Comparison of ENCODE assay signal across 18 cellular contexts in the genomic region with DNA sequence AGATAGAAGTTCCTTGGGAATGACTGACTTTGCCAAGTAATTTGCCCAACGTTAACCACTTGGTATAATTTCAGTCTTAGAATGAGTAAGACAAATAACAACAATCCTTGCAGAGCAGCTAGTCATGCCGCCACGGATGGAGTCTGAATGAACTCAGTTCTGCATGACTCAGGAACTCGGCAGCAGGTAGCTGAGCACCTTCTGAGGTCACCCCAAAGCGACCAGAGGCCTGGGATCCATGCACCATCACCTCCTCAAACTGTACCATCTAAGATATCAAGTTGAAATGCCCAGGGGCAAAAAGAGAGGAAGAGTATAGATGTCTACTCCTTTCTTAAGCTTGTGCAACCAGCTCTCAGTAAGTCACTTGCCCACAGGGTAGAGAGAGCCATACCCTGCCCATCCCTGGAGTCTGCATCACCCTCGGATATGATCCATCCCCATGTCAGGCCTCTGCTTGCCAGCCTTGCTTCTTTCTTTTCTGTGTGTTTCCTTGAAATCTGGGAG. TPM values are rescaled to one million over a fixed set of nuclear protein-coding genes. Genes with fewer than 3 reads are reported as not detected.
DNase-seq lines count a peak whose midpoint lies in the region; ATAC-seq, FAIRE-seq and TF ChIP-seq lines count a peak whose summit lies in the region.
"Had no signal": no experiment of that assay in that cellular context is flagged by ENCODE, and none has a peak within 500 bp of the region (broad histone marks: within the 10 kb centered on the region; RNA-seq: fewer than 3 reads in every experiment).

No MANE protein-coding gene starts in this region.

- in situ Hi-C loops in Caki2 (cut with HindIII; ENCODE audit: low pct_unique_long_range_greater_than_20kb, low sequenced_read_pairs): no loop called here

- H4K20me1 ChIP-seq in astrocyte (ENCODE audit: insufficient read depth, low read length): no peaks in the 10 kb centered on the region

- H3K27ac Mint-ChIP-seq in astrocyte (ENCODE audit: unreplicated experiment): no peak overlapping the region
- H3K27ac Mint-ChIP-seq in activated T-cell treated with anti-CD3 and anti-CD28 coated beads, Interleukin-2, amount 50 U/mL, for 72 hours: no peak overlapping the region
- H3K27ac Mint-ChIP-seq: GM23338; stimulated activated naive B cell treated with anti-CD40 and anti-IgM and Interleukin-4, amounts not matched to agents 10 μg/mL and 1 μg/mL and 100 μg/mL, for 72 hours had no signal

- peaks cover 10% of the 10 kb centered on the region for H3K9me3 Mint-ChIP-seq in astrocyte (ENCODE audit: unreplicated experiment)
- H3K9me3 Mint-ChIP-seq in activated T-cell treated with anti-CD3 and anti-CD28 coated beads, Interleukin-2, amount 50 U/mL, for 72 hours: peaks cover 10 to 14% of the 10 kb centered on the region in 2 donors
- H3K9me3 Mint-ChIP-seq: GM23338 had no signal

- H3K27me3 ChIP-seq in astrocyte (ENCODE audit: insufficient read depth, low read length) (no peaks in the 10 kb centered on the region), upper lobe of left lung (no peaks in the 10 kb centered on the region)
- H3K27me3 ChIP-seq: neutrophil had no signal

- no peak overlapping the region for H3K4me3 Mint-ChIP-seq in astrocyte (ENCODE audit: unreplicated experiment)
- no peak overlapping the region for H3K4me3 Mint-ChIP-seq in activated T-cell treated with anti-CD3 and anti-CD28 coated beads, Interleukin-2, amount 50 U/mL, for 72 hours
- H3K4me3 Mint-ChIP-seq: GM23338; stimulated activated naive B cell treated with anti-CD40 and anti-IgM and Interleukin-4, amounts not matched to agents 10 μg/mL and 1 μg/mL and 100 μg/mL, for 72 hours had no signal

- H3K36me3 ChIP-seq in astrocyte (ENCODE audit: insufficient read depth, low read length) (no peaks in the 10 kb centered on the region), upper lobe of left lung (no peaks in the 10 kb centered on the region)
- H3K36me3 ChIP-seq: neutrophil, WERI-Rb-1 had no signal

- FAIRE-seq in astrocyte (lab: Jason Lieb, UNC): no peak

- no peaks in the 10 kb centered on the region for H3K27me3 Mint-ChIP-seq in astrocyte (ENCODE audit: low read depth, unreplicated experiment)
- no peaks in the 10 kb centered on the region for H3K27me3 Mint-ChIP-seq in activated T-cell treated with anti-CD3 and anti-CD28 coated beads, Interleukin-2, amount 50 U/mL, for 72 hours (ENCODE audit: low read depth)

- no peaks in the 10 kb centered on the region for H3K79me2 ChIP-seq in astrocyte (ENCODE audit: insufficient read depth, low read length)

- peaks cover 11% of the 10 kb centered on the region for H3K4me1 Mint-ChIP-seq in astrocyte (ENCODE audit: low read depth, unreplicated experiment)
- H3K4me1 Mint-ChIP-seq in activated T-cell treated with anti-CD3 and anti-CD28 coated beads, Interleukin-2, amount 50 U/mL, for 72 hours (ENCODE audit: low read depth): no peaks in the 10 kb centered on the region
- H3K4me1 Mint-ChIP-seq: GM23338; stimulated activated naive B cell treated with anti-CD40 and anti-IgM and Interleukin-4, amounts not matched to agents 10 μg/mL and 1 μg/mL and 100 μg/mL, for 72 hours had no signal

- ATAC-seq in activated T-cell treated with anti-CD3 and anti-CD28 coated beads, Interleukin-2, amount 50 U/mL, for 72 hours (replicated peaks in 1 of 2): no peak
- no peak for ATAC-seq in upper lobe of left lung (ENCODE audit: low FRiP score in 2 of 2)
- ATAC-seq: GM23338; stimulated activated naive B cell treated with anti-CD40 and anti-IgM and Interleukin-4, amounts not matched to agents 10 μg/mL and 1 μg/mL and 100 μg/mL, for 72 hours had no signal

- H3K36me3 Mint-ChIP-seq in astrocyte (ENCODE audit: low read depth, unreplicated experiment): no peaks in the 10 kb centered on the region
- H3K36me3 Mint-ChIP-seq in activated T-cell treated with anti-CD3 and anti-CD28 coated beads, Interleukin-2, amount 50 U/mL, for 72 hours (ENCODE audit: insufficient read depth in 2 of 2): peaks cover 10 to 13% of the 10 kb centered on the region in 2 donors

- DNase-seq in Caki2 (ENCODE audit: low read depth): peak; percentile 72
- DNase-seq in NCI-H226: peak; percentile 69
- DNase-seq in astrocyte (ENCODE audit: low read depth): peak; percentile 73
- DNase-seq in iris pigment epithelial cell (ENCODE audit: low read depth): peak; percentile 75
- no peak for DNase-seq in NCI-H510A treated with DMSO at 0.1 percent for 48 hours (lab: John Stamatoyannopoulos, UW)
- no peak for DNase-seq in activated T-cell treated with anti-CD3 and anti-CD28 coated beads, Interleukin-2, amount 50 U/mL, for 72 hours
- DNase-seq in NCI-H69 (lab: John Stamatoyannopoulos, UW): no peak
- DNase-seq in upper lobe of left lung: no peak
- DNase-seq: activated gamma-delta T cell; AML-193; DMS 273 treated with DMSO at 0.1 percent for 48 hours; MV-4-11; NCI-H2171 treated with DMSO at 0.1 percent for 48 hours; stimulated activated naive B cell treated with anti-CD40 and anti-IgM and Interleukin-4, amounts not matched to agents 10 μg/mL and 1 μg/mL and 100 μg/mL, for 72 hours; trophoblast cell; WERI-Rb-1 had no signal

- 76 to 90% methylated on average over 6 of the region's 6 CpGs for WGBS in upper lobe of left lung, 2 donors

- no peak for TF ChIP-seq POLR2A in upper lobe of left lung (IDR thresholded peaks at IDR 0.05)

- no peaks in the 10 kb centered on the region for H3K9me3 ChIP-seq in astrocyte (ENCODE audit: insufficient read depth, low read depth, low read length)
- H3K9me3 ChIP-seq in upper lobe of left lung: peaks cover 0 to 8% (median 2%) of the 10 kb centered on the region in 4 donors
- H3K9me3 ChIP-seq: neutrophil had no signal

- H3K4me3 ChIP-seq in astrocyte (ENCODE audit: insufficient read depth, low read depth, low read length): no peak overlapping the region
- no peak overlapping the region for H3K4me3 ChIP-seq in upper lobe of left lung
- H3K4me3 ChIP-seq: GM23338 had no signal

- no peak for TF ChIP-seq EP300 in upper lobe of left lung (IDR thresholded peaks at IDR 0.05)

- peak overlapping the region; percentile 5 for H3K9ac ChIP-seq in astrocyte (ENCODE audit: low read length)

- no peak overlapping the region for H2AFZ ChIP-seq in astrocyte (ENCODE audit: low read depth, low read length)
- H2AFZ ChIP-seq: GM23338 had no signal

- H3K27ac ChIP-seq in astrocyte (ENCODE audit: low read depth, low read length) (peak overlapping the region; percentile 63), upper lobe of left lung (no peak overlapping the region)
- H3K27ac ChIP-seq: neutrophil, WERI-Rb-1 had no signal

- H3K4me2 ChIP-seq in astrocyte (ENCODE audit: low read length): peak overlapping the region; percentile 46
- H3K4me2 ChIP-seq: GM23338 had no signal

- H3K4me1 ChIP-seq in astrocyte (ENCODE audit: insufficient read depth, low read length): peaks cover 16% of the 10 kb centered on the region
- no peaks in the 10 kb centered on the region for H3K4me1 ChIP-seq in upper lobe of left lung

- no peak for TF ChIP-seq CTCF in astrocyte (IDR thresholded peaks at IDR 0.05; ENCODE audit: insufficient read depth, low read depth, low read length)
- no peak for TF ChIP-seq CTCF in upper lobe of left lung (IDR thresholded peaks at IDR 0.05)

RNA-seq across cellular contexts. Expression of gene CDCP1, which starts 8.5 kb away (rescaled TPM):
- total RNA-seq in Caki2 (2014; rRNA removed; shearing (Covaris generic); ENCODE audit: low replicate concordance): 11.3 and 11.4 TPM in 2 replicates
- total RNA-seq in astrocyte (4.2 and 6.8 TPM in 2 replicates), upper lobe of left lung (10 to 100 TPM in 5 of 6 donors, 1 to 10 TPM in 1; 9.9 to 32.7 (median 19.2) TPM)
- 1 to 10 TPM; 1.2 to 2.8 TPM for total RNA-seq in activated T-cell treated with anti-CD3 and anti-CD28 coated beads, Interleukin-2, amount 50 U/mL, for 72 hours

Comparison
In these comparisons a context has a peak if more than half of its experiments do, and no peak if none do; other contexts are left out.
1. DNase-seq: peak in Caki2 (single experiment), NCI-H226 (single experiment), astrocyte (single experiment) and iris pigment epithelial cell (single experiment); none in NCI-H510A treated with DMSO at 0.1 percent for 48 hours (single experiment), activated T-cell treated with anti-CD3 and anti-CD28 coated beads, Interleukin-2, amount 50 U/mL, for 72 hours (0 of 2), NCI-H69 (single experiment) and upper lobe of left lung (0 of 2).